In genomic region chr15:64460206-64460736, GRCh38 we compare ENCODE assay signal across 8 cellular contexts. TPM values are rescaled to one million over a fixed set of nuclear protein-coding genes. Genes with fewer than 3 reads are reported as not detected.
DNase-seq lines count a peak whose midpoint lies in the region; ATAC-seq and TF ChIP-seq lines count a peak whose summit lies in the region.

A gene with protein sequence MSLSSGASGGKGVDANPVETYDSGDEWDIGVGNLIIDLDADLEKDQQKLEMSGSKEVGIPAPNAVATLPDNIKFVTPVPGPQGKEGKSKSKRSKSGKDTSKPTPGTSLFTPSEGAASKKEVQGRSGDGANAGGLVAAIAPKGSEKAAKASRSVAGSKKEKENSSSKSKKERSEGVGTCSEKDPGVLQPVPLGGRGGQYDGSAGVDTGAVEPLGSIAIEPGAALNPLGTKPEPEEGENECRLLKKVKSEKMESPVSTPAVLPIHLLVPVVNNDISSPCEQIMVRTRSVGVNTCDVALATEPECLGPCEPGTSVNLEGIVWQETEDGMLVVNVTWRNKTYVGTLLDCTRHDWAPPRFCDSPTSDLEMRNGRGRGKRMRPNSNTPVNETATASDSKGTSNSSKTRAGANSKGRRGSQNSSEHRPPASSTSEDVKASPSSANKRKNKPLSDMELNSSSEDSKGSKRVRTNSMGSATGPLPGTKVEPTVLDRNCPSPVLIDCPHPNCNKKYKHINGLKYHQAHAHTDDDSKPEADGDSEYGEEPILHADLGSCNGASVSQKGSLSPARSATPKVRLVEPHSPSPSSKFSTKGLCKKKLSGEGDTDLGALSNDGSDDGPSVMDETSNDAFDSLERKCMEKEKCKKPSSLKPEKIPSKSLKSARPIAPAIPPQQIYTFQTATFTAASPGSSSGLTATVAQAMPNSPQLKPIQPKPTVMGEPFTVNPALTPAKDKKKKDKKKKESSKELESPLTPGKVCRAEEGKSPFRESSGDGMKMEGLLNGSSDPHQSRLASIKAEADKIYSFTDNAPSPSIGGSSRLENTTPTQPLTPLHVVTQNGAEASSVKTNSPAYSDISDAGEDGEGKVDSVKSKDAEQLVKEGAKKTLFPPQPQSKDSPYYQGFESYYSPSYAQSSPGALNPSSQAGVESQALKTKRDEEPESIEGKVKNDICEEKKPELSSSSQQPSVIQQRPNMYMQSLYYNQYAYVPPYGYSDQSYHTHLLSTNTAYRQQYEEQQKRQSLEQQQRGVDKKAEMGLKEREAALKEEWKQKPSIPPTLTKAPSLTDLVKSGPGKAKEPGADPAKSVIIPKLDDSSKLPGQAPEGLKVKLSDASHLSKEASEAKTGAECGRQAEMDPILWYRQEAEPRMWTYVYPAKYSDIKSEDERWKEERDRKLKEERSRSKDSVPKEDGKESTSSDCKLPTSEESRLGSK (N-terminal part only) (plus strand): TSS chr15:64460578. CDS start chr15:64499420, 38,842 bp downstream.

- peak within 1 kb of the TSS; percentile 66 for H3K27ac ChIP-seq in neural progenitor cell
- H3K27ac ChIP-seq in stomach: peak within 1 kb of the TSS; percentile 87 to 96 (median 88)

- peaks cover 57% of the 10 kb centered on the region for H4K20me1 ChIP-seq in neural progenitor cell (ENCODE audit: low read depth)

- TF ChIP-seq EP300 in stomach (IDR thresholded peaks at IDR 0.05): no peak

- H3K36me3 ChIP-seq in Caco-2 (ENCODE audit: control insufficient read depth, insufficient read depth, low read length) (no peaks in the 10 kb centered on the region; the same call in 1 of the 2 replicates), neural progenitor cell (no peaks in the 10 kb centered on the region), stomach (peaks cover 0 to 20% (median 5%) of the 10 kb centered on the region in 4 donors)

- H3F3A ChIP-seq in neural progenitor cell (ENCODE audit: low read depth): peaks cover 43% of the 10 kb centered on the region

- H3K9ac ChIP-seq in neural progenitor cell: peak within 1 kb of the TSS; percentile 43

- H3K4me1 Mint-ChIP-seq in Caco-2 (ENCODE audit: low read depth, unreplicated experiment) (peaks cover 30% of the 10 kb centered on the region), neural progenitor cell (peaks cover 86% of the 10 kb centered on the region)

- intact Hi-C loops in Caco-2 (cut with micrococcal nuclease; ENCODE audit: unreplicated experiment) (no loop called here), stomach (cut with DNase I; ENCODE audit: low total_unique reads) (no loop called here)

- BruUV-seq in Caco-2 (replicated peaks; lab: Mats Ljungman, UMichigan): no TSS peak

- H3K27ac Mint-ChIP-seq in Caco-2 (ENCODE audit: unreplicated experiment) (peak within 1 kb of the TSS; percentile 76), neural progenitor cell (peak within 1 kb of the TSS; percentile 78)

- H3K9me3 ChIP-seq in Caco-2 (no peaks in the 10 kb centered on the region), neural progenitor cell (ENCODE audit: low read depth) (no peaks in the 10 kb centered on the region), stomach (no peaks in the 10 kb centered on the region)

- H3K4me3 ChIP-seq in Caco-2 (ENCODE audit: low read depth, low read length) (peak within 1 kb of the TSS; percentile 63), neural progenitor cell (peak within 1 kb of the TSS; percentile 67), stomach (peak within 1 kb of the TSS; percentile 69 to 93 (median 80))

- H3K27me3 Mint-ChIP-seq in Caco-2 (ENCODE audit: insufficient read depth, unreplicated experiment) (no peaks in the 10 kb centered on the region), neural progenitor cell (ENCODE audit: insufficient read depth, low read depth) (peaks cover 3% of the 10 kb centered on the region)

- 0 to 4% (median 1%) methylated on average over 17 to 45 of the region's 45 CpGs for WGBS in stomach, 5 donors

- H3K79me2 ChIP-seq in neural progenitor cell (ENCODE audit: low read depth): peaks cover 47% of the 10 kb centered on the region

- H3K27me3 ChIP-seq in Caco-2 (replicated peaks; ENCODE audit: control insufficient read depth, insufficient read depth, low read length): no peaks in the 10 kb centered on the region
- H3K27me3 ChIP-seq in neural progenitor cell: no peaks in the 10 kb centered on the region
- no peaks in the 10 kb centered on the region for H3K27me3 ChIP-seq in stomach

- TF ChIP-seq POLR2A in stomach (IDR thresholded peaks at IDR 0.05): no peak

- peak; percentile 96 to 98 for DNase-seq in Caco-2
- peak; percentile 93 for DNase-seq in M059J (ENCODE audit: low read depth)
- DNase-seq in SK-N-DZ (ENCODE audit: low spot score): peak; percentile 97
- DNase-seq in activated naive CD4-positive, alpha-beta T cell treated with Interleukin-2 at 50 U/mL for 16 hours: peak; percentile 93
- peak; percentile 86 for DNase-seq in foreskin melanocyte
- DNase-seq in neural progenitor cell (ENCODE audit: low spot score): peak; percentile 98
- DNase-seq in stomach: peak; percentile 94

- H3K4me3 Mint-ChIP-seq in Caco-2 (ENCODE audit: unreplicated experiment): peak within 1 kb of the TSS; percentile 94
- peak within 1 kb of the TSS; percentile 91 for H3K4me3 Mint-ChIP-seq in neural progenitor cell

- CTCF ChIA-PET in Caco-2 (lab: Charles Lee): interaction anchor here (1.1 kb wide), 1 partner anchor 192 kb away, joined by 3 read pairs; no protein-coding TSS in a partner anchor

- POLR2A ChIA-PET in Caco-2 (lab: Charles Lee): interaction anchor here (1.0 to 1.4 kb wide), 2 partner anchors 73 to 106 kb away, joined by 3 to 4 read pairs; partner anchors contain the start of gene TRIP4

- peak within 1 kb of the TSS; percentile 51 for H2AFZ ChIP-seq in neural progenitor cell (replicated peaks)

- H3K4me1 ChIP-seq in Caco-2: peaks cover 41% of the 10 kb centered on the region
- H3K4me1 ChIP-seq in neural progenitor cell: peaks cover 75% of the 10 kb centered on the region
- H3K4me1 ChIP-seq in stomach: peaks cover 37 to 83% (median 58%) of the 10 kb centered on the region in 4 donors

- no peaks in the 10 kb centered on the region for H3K9me3 Mint-ChIP-seq in Caco-2 (ENCODE audit: unreplicated experiment)
- H3K9me3 Mint-ChIP-seq in neural progenitor cell: no peaks in the 10 kb centered on the region

- TF ChIP-seq CTCF in Caco-2 (IDR thresholded peaks at IDR 0.05; ENCODE audit: insufficient read depth in 1 of 2, low read depth in 1 of 2, low read length in 1 of 2, severe bottlenecking in 1 of 2, unreplicated experiment in 1 of 2): no peak
- TF ChIP-seq CTCF in neural progenitor cell (IDR thresholded peaks at IDR 0.05): no peak
- no peak for TF ChIP-seq CTCF in stomach (IDR thresholded peaks at IDR 0.05)

- peaks cover 13% of the 10 kb centered on the region for H3K36me3 Mint-ChIP-seq in Caco-2 (ENCODE audit: insufficient read depth, unreplicated experiment)
- peaks cover 3% of the 10 kb centered on the region for H3K36me3 Mint-ChIP-seq in neural progenitor cell

- H3K4me2 ChIP-seq in neural progenitor cell: peak within 1 kb of the TSS; percentile 84

- ATAC-seq in GM21529 (IDR thresholded peaks at IDR 0.05; ENCODE audit: unreplicated experiment): peak; percentile 61

RNA-seq across cellular contexts. Expression of the gene that starts here (rescaled TPM):
- total RNA-seq in Caco-2 (2022): 30.1 and 34.0 TPM in 2 replicates
- 10.6 and 18.1 TPM in 2 replicates for total RNA-seq in M059J (2014; rRNA removed; shearing (Covaris generic))
- polyA plus RNA-seq in SK-N-DZ (2014; cell fraction: cytosol; rRNA removed): 15.0 and 16.2 TPM in 2 replicates
- polyA plus RNA-seq in SK-N-DZ (2014; cell fraction: nucleus; rRNA removed): 7.6 and 12.0 TPM in 2 replicates
- 21.5 and 31.1 TPM in 2 replicates for total RNA-seq in neural progenitor cell (ENCODE audit: low replicate concordance)
- 10 to 100 TPM; 23.2 to 64.7 (median 32.5) TPM for total RNA-seq in stomach
- polyA plus RNA-seq in stomach: 1 to 10 TPM; 2.7 to 7.0 (median 6.5) TPM

Comparison
In these comparisons a context has a peak if more than half of its experiments do, and no peak if none do; other contexts are left out.
1. Peak in every context shown above with its lines: DNase-seq, ATAC-seq, H3K4me3 ChIP-seq and H3K27ac ChIP-seq.